1 cellular context compared by ENCODE assay signal in the genomic region with DNA sequence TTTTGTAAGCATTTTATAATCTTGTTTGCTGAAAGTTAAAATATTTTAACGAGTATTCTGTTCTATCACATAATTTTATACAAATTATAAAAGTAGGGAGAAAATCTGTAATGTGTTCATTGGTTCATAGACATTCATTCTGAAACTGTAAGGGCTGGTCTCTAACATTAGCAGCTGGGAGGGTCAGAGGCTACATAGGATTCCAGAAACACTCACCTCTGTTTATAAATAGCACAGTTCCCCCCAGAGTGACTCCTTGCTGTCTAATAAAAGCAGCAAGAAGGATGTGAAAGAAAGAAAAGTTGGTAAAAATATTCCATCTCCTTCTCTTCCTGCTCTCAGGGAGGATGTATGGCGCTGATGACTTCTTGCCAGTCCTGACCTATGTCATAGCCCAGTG.
TF ChIP-seq lines count a peak whose summit lies in the region.

No MANE protein-coding gene starts in this region.

TF ChIP-seq in endothelial cell of umbilical vein, 7 proteins besides CTCF, POLR2A, EP300 and RAD21:
- TF ChIP-seq GATA2 (IDR thresholded peaks at IDR 0.05; ENCODE audit: insufficient read depth, insufficient read length, low read depth, low read length) (no peak), FOS (IDR thresholded peaks at IDR 0.05; ENCODE audit: borderline replicate concordance, insufficient read depth, low read length) (no peak), MYC (IDR thresholded peaks at IDR 0.05; ENCODE audit: low read depth, low read length) (no peak), POLR2AphosphoS5 (IDR thresholded peaks at IDR 0.05; ENCODE audit: insufficient read depth, low read depth, low read length) (no peak), EZH2 (IDR thresholded peaks at IDR 0.05; ENCODE audit: borderline replicate concordance, low read depth, low read length, severe bottlenecking) (no peak), JUN (IDR thresholded peaks at IDR 0.05; ENCODE audit: borderline replicate concordance, insufficient read depth, insufficient read length, low read depth) (no peak)
- TF ChIP-seq, protein P1, sequence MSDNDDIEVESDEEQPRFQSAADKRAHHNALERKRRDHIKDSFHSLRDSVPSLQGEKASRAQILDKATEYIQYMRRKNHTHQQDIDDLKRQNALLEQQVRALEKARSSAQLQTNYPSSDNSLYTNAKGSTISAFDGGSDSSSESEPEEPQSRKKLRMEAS (IDR thresholded peaks at IDR 0.05; ENCODE audit: insufficient read depth, insufficient read length): no peak
